In the genomic region with DNA sequence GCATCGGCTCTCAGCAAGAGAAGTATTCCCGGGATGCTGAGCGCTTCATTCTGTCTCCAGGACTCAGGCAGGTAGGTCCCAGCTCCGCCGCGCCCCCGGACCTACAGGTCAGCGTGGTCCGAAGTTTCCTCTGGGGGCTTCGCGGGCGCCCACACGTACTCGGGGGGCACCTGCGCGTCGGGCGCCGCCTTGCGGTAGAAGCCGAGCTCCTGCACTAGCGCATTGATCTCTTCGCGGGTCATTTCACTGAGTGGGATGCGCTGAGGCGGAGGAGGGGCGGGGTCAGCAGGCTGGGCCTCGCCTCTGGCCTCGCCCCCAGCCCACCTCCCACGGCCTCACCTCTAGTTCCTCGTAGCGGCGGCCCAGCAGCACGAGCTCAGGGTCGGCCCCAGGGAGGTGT, we compare ENCODE assay signal across 1 cellular context.
TF ChIP-seq lines count a peak whose summit lies in the region.

No MANE protein-coding gene starts in this region.

TF ChIP-seq in endothelial cell of umbilical vein, 7 proteins besides CTCF, POLR2A, EP300 and RAD21:
- TF ChIP-seq GATA2 (IDR thresholded peaks at IDR 0.05; ENCODE audit: insufficient read depth, insufficient read length, low read depth, low read length) (no peak), POLR2AphosphoS5 (IDR thresholded peaks at IDR 0.05; ENCODE audit: insufficient read depth, low read depth, low read length) (peak; percentile 75)
TF ChIP-seq in endothelial cell of umbilical vein: peak in this region for 1.
